ENCODE assay signal across 25 cellular contexts in genomic region chr3:101703169-101703568, GRCh38. TPM values are rescaled to one million over a fixed set of nuclear protein-coding genes. Genes with fewer than 3 reads are reported as not detected.
A peak's percentile ranks its signal among the peaks of the same experiment; 100 is the strongest.
DNase-seq lines count a peak whose midpoint lies in the region; ATAC-seq and TF ChIP-seq lines count a peak whose summit lies in the region.
"Had no signal": no experiment of that assay in that cellular context is flagged by ENCODE, and none has a peak within 500 bp of the region (broad histone marks: within the 10 kb centered on the region; RNA-seq: fewer than 3 reads in every experiment).

No MANE protein-coding gene starts in this region.

- H3K4me1 ChIP-seq in RWPE2 (ENCODE audit: insufficient read depth, poor library complexity, severe bottlenecking) (peaks cover 13% of the 10 kb centered on the region), foreskin keratinocyte (peaks cover 17% of the 10 kb centered on the region), upper lobe of left lung (peaks cover 0 to 16% (median 2%) of the 10 kb centered on the region in 4 donors)
- H3K4me1 ChIP-seq: testis had no signal

- peak; percentile 75 for DNase-seq in HT1080 (ENCODE audit: low read depth)
- DNase-seq in RWPE2 (ENCODE audit: low spot score) = no peak
- peak in 1 of 2 donors; percentile 85 for DNase-seq in foreskin keratinocyte
- DNase-seq in upper lobe of left lung = no peak
- no peak for DNase-seq in NOMO-1 treated with dmso at 0.1 percent for 144 hours (lab: John Stamatoyannopoulos, UW; ENCODE audit: unreplicated experiment)
- no peak for DNase-seq in pons (ENCODE audit: low spot score)
- no peak for DNase-seq in left colon
- DNase-seq: activated CD4-positive, alpha-beta T cell treated with anti-CD3 and anti-CD28 coated beads for 1 hour; activated naive CD4-positive, alpha-beta T cell; activated T-cell treated with anti-CD3 and anti-CD28 coated beads, Interleukin-2, amount 50 U/mL, for 1 hour; amniotic stem cell; caudate nucleus; CD8-positive, alpha-beta T cell; GM23248; hippocampal formation; NCI-H1694 treated with DMSO at 0.1 percent for 48 hours; NCI-H2171 treated with DMSO at 0.1 percent for 48 hours; NCI-H526; SHP77 treated with DMSO at 0.1 percent for 48 hours; small intestine; stimulated activated naive B cell treated with anti-CD40 and anti-IgM and Interleukin-4, amounts not matched to agents 10 μg/mL and 1 μg/mL and 100 μg/mL, for 72 hours; SW 1271; testis had no signal

- H3K27ac ChIP-seq in RWPE2 (ENCODE audit: poor library complexity, severe bottlenecking) = peak overlapping the region; percentile 64
- H3K27ac ChIP-seq in foreskin keratinocyte = peak overlapping the region; percentile 84
- peak overlapping the region; percentile 41 to 61 (median 52) for H3K27ac ChIP-seq in upper lobe of left lung
- H3K27ac ChIP-seq: GM23248, testis had no signal

- no peaks in the 10 kb centered on the region for H3K36me3 ChIP-seq in RWPE2 (ENCODE audit: low read depth)
- no peaks in the 10 kb centered on the region for H3K36me3 ChIP-seq in upper lobe of left lung

- no peak for TF ChIP-seq POLR2A in upper lobe of left lung (IDR thresholded peaks at IDR 0.05)

- WGBS in upper lobe of left lung, 2 donors = 74 to 79% methylated on average over 2 of the region's 2 CpGs

- H3K27me3 ChIP-seq in RWPE2 (ENCODE audit: insufficient read depth, poor library complexity, severe bottlenecking) = no peaks in the 10 kb centered on the region
- no peaks in the 10 kb centered on the region for H3K27me3 ChIP-seq in foreskin keratinocyte
- no peaks in the 10 kb centered on the region for H3K27me3 ChIP-seq in upper lobe of left lung
- H3K27me3 ChIP-seq: testis had no signal

- no peak for TF ChIP-seq EP300 in upper lobe of left lung (IDR thresholded peaks at IDR 0.05)

- ATAC-seq in RWPE2 (ENCODE audit: low read depth) (peak; percentile 98), foreskin keratinocyte (peak; percentile 94), upper lobe of left lung (ENCODE audit: low FRiP score in 2 of 2) (peak in 1 of 2 donors; percentile 46), GM19455 (IDR thresholded peaks at IDR 0.05; ENCODE audit: unreplicated experiment) (no peak), left colon (no peak)
- ATAC-seq: CD8-positive, alpha-beta T cell; GM12878; stimulated activated naive B cell treated with anti-CD40 and anti-IgM and Interleukin-4, amounts not matched to agents 10 μg/mL and 1 μg/mL and 100 μg/mL, for 72 hours had no signal

- H3K9me3 ChIP-seq in RWPE2 (ENCODE audit: severe bottlenecking) (no peaks in the 10 kb centered on the region), upper lobe of left lung (no peaks in the 10 kb centered on the region)
- H3K9me3 ChIP-seq: testis had no signal

- intact Hi-C loops in left colon (cut with DNase I, micrococcal nuclease) = no loop called here

- TF ChIP-seq CTCF in RWPE2 (IDR thresholded peaks at IDR 0.05; ENCODE audit: poor library complexity, severe bottlenecking) (no peak), foreskin keratinocyte (conservative IDR thresholded peaks at IDR 0.05) (no peak), upper lobe of left lung (IDR thresholded peaks at IDR 0.05) (no peak)

- H3K4me3 ChIP-seq in RWPE2 (ENCODE audit: severe bottlenecking) (no peak overlapping the region), upper lobe of left lung (no peak overlapping the region)
- H3K4me3 ChIP-seq: GM12878, GM23248, testis had no signal

RNA-seq across cellular contexts. Expression of gene RPL24, which starts 16.7 kb away (rescaled TPM):
- 1,794 and 2,156 TPM in 2 replicates for total RNA-seq in HT1080 (2014; rRNA removed; shearing (Covaris generic))
- 2,002 and 2,534 TPM in 2 replicates for polyA plus RNA-seq in HT1080 (2015; cell fraction: cytosol; rRNA removed)
- 654 and 924 TPM in 2 replicates for polyA plus RNA-seq in HT1080 (2015; cell fraction: nucleus; rRNA removed)
- 983 and 1,035 TPM in 2 replicates for total RNA-seq in foreskin keratinocyte
- 1,671 and 1,692 TPM in 2 replicates for polyA plus RNA-seq in foreskin keratinocyte
- 1,000 to 10,000 TPM in 1 of 6 donors, 100 to 1,000 TPM in 5; 695 to 1,240 (median 904) TPM for total RNA-seq in upper lobe of left lung
- 100 to 1,000 TPM; 718 to 735 TPM for total RNA-seq in left colon

RNA-seq across cellular contexts. Expression of gene CEP97, which starts 21.2 kb away (rescaled TPM):
- total RNA-seq in HT1080 (2014; rRNA removed; shearing (Covaris generic)) = 11.1 and 11.7 TPM in 2 replicates
- polyA plus RNA-seq in HT1080 (2015; cell fraction: cytosol; rRNA removed) = 3.9 and 6.1 TPM in 2 replicates
- 14.3 and 14.6 TPM in 2 replicates for polyA plus RNA-seq in HT1080 (2015; cell fraction: nucleus; rRNA removed)
- total RNA-seq in foreskin keratinocyte (11.1 and 12.0 TPM in 2 replicates), upper lobe of left lung (10 to 100 TPM in 1 of 6 donors, 1 to 10 TPM in 5; 4.7 to 14.9 (median 7.7) TPM), left colon (1 to 10 TPM; 4.3 to 5.1 TPM)
- polyA plus RNA-seq in foreskin keratinocyte = 1.0 and 1.4 TPM in 2 replicates

RNA-seq across cellular contexts. Expression of gene ZBTB11, which starts 26.2 kb away (rescaled TPM):
- total RNA-seq in HT1080 (2014; rRNA removed; shearing (Covaris generic)) = 23.8 and 24.7 TPM in 2 replicates
- polyA plus RNA-seq in HT1080 (2015; cell fraction: cytosol; rRNA removed) = 12.4 and 16.8 TPM in 2 replicates
- 61.2 and 62.2 TPM in 2 replicates for polyA plus RNA-seq in HT1080 (2015; cell fraction: nucleus; rRNA removed)
- 19.7 and 20.5 TPM in 2 replicates for total RNA-seq in foreskin keratinocyte
- 3.3 and 3.7 TPM in 2 replicates for polyA plus RNA-seq in foreskin keratinocyte
- 10 to 100 TPM; 16.3 to 41.4 (median 19.8) TPM for total RNA-seq in upper lobe of left lung
- 10 to 100 TPM; 11.5 to 13.2 TPM for total RNA-seq in left colon

Comparison
In these comparisons a context has a peak if more than half of its experiments do, and no peak if none do; other contexts are left out.
1. ATAC-seq: peak in RWPE2 (single experiment) and foreskin keratinocyte (single experiment); none in GM19455 (single experiment) and left colon (single experiment).
2. Peak in every context shown above with its lines, with median percentiles within 50 percentile points of each other: H3K27ac ChIP-seq.